ENCODE assay signal across 9 cellular contexts in the genomic region with DNA sequence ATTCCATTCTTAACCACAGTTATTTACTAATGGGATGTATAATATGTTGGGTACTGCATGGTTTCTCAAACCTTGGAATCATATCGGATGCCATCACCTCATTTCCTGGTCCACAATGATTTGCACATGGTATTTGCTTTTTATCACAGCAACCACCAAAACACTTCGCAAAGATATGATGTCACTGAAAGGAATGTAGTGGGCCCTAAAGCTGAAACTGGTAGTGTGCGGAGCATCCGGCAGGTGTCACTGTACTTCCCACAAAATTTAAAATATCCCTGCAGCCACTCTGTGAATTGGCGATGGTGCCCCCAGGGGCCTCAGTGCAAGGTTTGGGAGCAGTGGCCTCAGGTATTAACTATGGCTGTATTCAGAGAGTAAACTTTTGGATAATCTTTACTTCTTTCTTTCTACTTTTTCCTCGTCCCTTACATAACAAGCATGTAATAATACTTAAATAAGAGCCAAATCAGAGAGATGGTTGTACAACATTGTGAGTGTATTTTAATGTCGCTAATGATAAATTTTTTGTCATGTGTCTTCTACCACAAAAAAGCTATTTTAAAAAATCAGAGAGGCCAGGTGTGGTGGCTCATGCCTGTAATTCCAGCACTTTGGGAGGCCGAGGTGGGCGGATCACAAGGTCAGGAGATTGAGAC.
A peak's percentile ranks its signal among the peaks of the same experiment; 100 is the strongest.
DNase-seq lines count a peak whose midpoint lies in the region; ATAC-seq and TF ChIP-seq lines count a peak whose summit lies in the region.
"Had no signal": no experiment of that assay in that cellular context is flagged by ENCODE, and none has a peak within 500 bp of the region (broad histone marks: within the 10 kb centered on the region; RNA-seq: fewer than 3 reads in every experiment).

No MANE protein-coding gene starts in this region.

- ATAC-seq in left cardiac atrium = peak; percentile 74 to 79
- ATAC-seq in thoracic aorta (ENCODE audit: insufficient number of reproducible peaks, low FRiP score, low read depth) = peak; percentile 91
- no peak for ATAC-seq in GM18907 (IDR thresholded peaks at IDR 0.05; ENCODE audit: unreplicated experiment)
- ATAC-seq in HG02885 (IDR thresholded peaks at IDR 0.05; ENCODE audit: poor library complexity, unreplicated experiment) = no peak

- H3K9me3 ChIP-seq in thoracic aorta = no peaks in the 10 kb centered on the region

- no peaks in the 10 kb centered on the region for H3K36me3 ChIP-seq in thoracic aorta

- H3K4me3 ChIP-seq in thoracic aorta = no peak overlapping the region
- H3K4me3 ChIP-seq: skin epidermis had no signal

- no peaks in the 10 kb centered on the region for H3K4me1 ChIP-seq in thoracic aorta (ENCODE audit: control insufficient read depth in 1 of 2, low read depth in 2 of 2)

- H3K27me3 ChIP-seq in thoracic aorta (replicated peaks; ENCODE audit: insufficient read depth) = no peaks in the 10 kb centered on the region

- DNase-seq in DMS153 (lab: John Stamatoyannopoulos, UW) (peak; percentile 8), HS-5 (ENCODE audit: low read depth) (peak; percentile 88), UCSD-AML1 (lab: John Stamatoyannopoulos, UW; ENCODE audit: unreplicated experiment) (peak; percentile 28), left cardiac atrium (peak; percentile 44), thoracic aorta (ENCODE audit: low spot score) (no peak), caudate nucleus (lab: John Stamatoyannopoulos, UW) (no peak)

- TF ChIP-seq CTCF in thoracic aorta (IDR thresholded peaks at IDR 0.05) = peak; percentile 34

- no peak overlapping the region for H3K27ac ChIP-seq in thoracic aorta
- H3K27ac ChIP-seq in caudate nucleus (ENCODE audit: low read depth, low read length) = no peak overlapping the region
- H3K27ac ChIP-seq: skin epidermis had no signal

- intact Hi-C loops in left cardiac atrium (cut with DNase I) = loop anchor here in 1 of 2 donors (5.0 to 10.0 kb wide), 3 partner anchors 39 to 219 kb away; partner anchors contain the start of gene COL13A1

Comparison
In these comparisons a context has a peak if more than half of its experiments do, and no peak if none do; other contexts are left out.
1. DNase-seq: peak in DMS153 (single experiment), HS-5 (single experiment), UCSD-AML1 (single experiment) and left cardiac atrium (single experiment); none in thoracic aorta (single experiment) and caudate nucleus (0 of 61).
2. ATAC-seq: peak in left cardiac atrium (2 of 2) and thoracic aorta (single experiment); none in GM18907 (single experiment) and HG02885 (single experiment).